In genomic region chr2:201182650-201183372, GRCh38 we compare ENCODE assay signal across 1 cellular context.
A peak's percentile ranks its signal among the peaks of the same experiment; 100 is the strongest.
TF ChIP-seq lines count a peak whose summit lies in the region.

Gene CASP10 (plus strand): TSS chr2:201183141. CDS start chr2:201185778, 2,637 bp downstream.

TF ChIP-seq in K562, 482 proteins besides CTCF, POLR2A, EP300 and RAD21 (continued from another document and continues in another):
- TF ChIP-seq BCL6 (CRISPR knock-in tag; IDR thresholded peaks at IDR 0.05) (no peak), ZBTB1 (CRISPR knock-in tag; IDR thresholded peaks at IDR 0.05; ENCODE audit: borderline replicate concordance, low read depth) (no peak), ATF3 (IDR thresholded peaks at IDR 0.05) (peak; percentile 93), ATF3 (CRISPR knock-in tag; conservative IDR thresholded peaks at IDR 0.05) (peak; percentile 74; the same call in 1 of the 2 replicates), PTBP1 (IDR thresholded peaks at IDR 0.05; ENCODE audit: low read depth, low read length) (no peak), ILK (tag; IDR thresholded peaks at IDR 0.05; ENCODE audit: borderline replicate concordance, low read depth) (no peak), ZNF512 (tag; IDR thresholded peaks at IDR 0.05) (no peak), NR2C1 (IDR thresholded peaks at IDR 0.05) (no peak), NR2C1 (tag; IDR thresholded peaks at IDR 0.05) (no peak), TCF7 (IDR thresholded peaks at IDR 0.05; ENCODE audit: borderline replicate concordance) (no peak), USF1 (CRISPR knock-in tag; IDR thresholded peaks at IDR 0.05) (no peak), RUNX1 (IDR thresholded peaks at IDR 0.05; ENCODE audit: low read depth) (no peak), HDAC8 (tag; IDR thresholded peaks at IDR 0.05) (no peak), BRF2 (IDR thresholded peaks at IDR 0.05; ENCODE audit: borderline replicate concordance, insufficient read depth, insufficient read length) (no peak), STAT6 (CRISPR knock-in tag; IDR thresholded peaks at IDR 0.05) (no peak), THAP7 (CRISPR knock-in tag; IDR thresholded peaks at IDR 0.05) (no peak), SAP30 (IDR thresholded peaks at IDR 0.05; ENCODE audit: borderline replicate concordance, insufficient read depth, low read depth, low read length, poor library complexity, severe bottlenecking) (peak; percentile 48), ZNF146 (CRISPR knock-in tag; IDR thresholded peaks at IDR 0.05; ENCODE audit: unreplicated experiment) (no peak), NR2F6 (CRISPR knock-in tag; IDR thresholded peaks at IDR 0.05) (no peak), ZNF134 (CRISPR knock-in tag; conservative IDR thresholded peaks at IDR 0.05) (no peak), PATZ1 (CRISPR knock-in tag; IDR thresholded peaks at IDR 0.05; ENCODE audit: borderline replicate concordance) (no peak), POLR2AphosphoS2 (IDR thresholded peaks at IDR 0.05; ENCODE audit: low read length) (no peak), PPARD (CRISPR knock-in tag; IDR thresholded peaks at IDR 0.05) (no peak), NELFE (IDR thresholded peaks at IDR 0.05; ENCODE audit: insufficient read depth, insufficient read length) (no peak), GABPA (tag; conservative IDR thresholded peaks at IDR 0.05; ENCODE audit: low read depth) (no peak), BRD4 (IDR thresholded peaks at IDR 0.05) (no peak), PHB (CRISPR knock-in tag; IDR thresholded peaks at IDR 0.05) (no peak), TAF9B (IDR thresholded peaks at IDR 0.05; ENCODE audit: partially characterized antibody) (peak; percentile 67), JUND (IDR thresholded peaks at IDR 0.05; ENCODE audit: borderline replicate concordance, low read depth, low read length) (peak; percentile 91), JUND (tag; IDR thresholded peaks at IDR 0.05; ENCODE audit: borderline replicate concordance, low read depth, low read length) (peak; percentile 91; the same call in 2 of the 3 replicates), TRIM24 (IDR thresholded peaks at IDR 0.05) (no peak), MXI1 (IDR thresholded peaks at IDR 0.05; ENCODE audit: low read depth, low read length) (no peak), PHF21A (IDR thresholded peaks at IDR 0.05; ENCODE audit: borderline replicate concordance, low read depth) (no peak), ZNF232 (CRISPR knock-in tag; IDR thresholded peaks at IDR 0.05) (no peak), CBX3 (IDR thresholded peaks at IDR 0.05; ENCODE audit: borderline replicate concordance in 1 of 2, low read length in 2 of 2) (0 out of 3 replicates have a peak, but pooled peaks of 1 of the 2 experiments have one; percentile 29), DPF2 (IDR thresholded peaks at IDR 0.05) (peak; percentile 69), THRB (CRISPR knock-in tag; conservative IDR thresholded peaks at IDR 0.05) (no peak), ZNF655 (CRISPR knock-in tag; IDR thresholded peaks at IDR 0.05) (no peak), TEAD2 (tag; IDR thresholded peaks at IDR 0.05) (no peak), SMAD1 (IDR thresholded peaks at IDR 0.05; ENCODE audit: low read depth, low read length, partially characterized antibody) (no peak), BRD9 (IDR thresholded peaks at IDR 0.05; ENCODE audit: low read depth, partially characterized antibody) (peak; percentile 93), MITF (IDR thresholded peaks at IDR 0.05) (no peak), DDX20 (tag; IDR thresholded peaks at IDR 0.05; ENCODE audit: low read depth) (no peak), ZBTB11 (CRISPR knock-in tag; IDR thresholded peaks at IDR 0.05) (no peak), ZNF239 (CRISPR knock-in tag; IDR thresholded peaks at IDR 0.05) (no peak), ELF1 (tag; IDR thresholded peaks at IDR 0.05) (peak; percentile 56), KDM2B (CRISPR knock-in tag; IDR thresholded peaks at IDR 0.05) (no peak), JUNB (CRISPR knock-in tag; conservative IDR thresholded peaks at IDR 0.05) (no peak)
